In the genomic region with DNA sequence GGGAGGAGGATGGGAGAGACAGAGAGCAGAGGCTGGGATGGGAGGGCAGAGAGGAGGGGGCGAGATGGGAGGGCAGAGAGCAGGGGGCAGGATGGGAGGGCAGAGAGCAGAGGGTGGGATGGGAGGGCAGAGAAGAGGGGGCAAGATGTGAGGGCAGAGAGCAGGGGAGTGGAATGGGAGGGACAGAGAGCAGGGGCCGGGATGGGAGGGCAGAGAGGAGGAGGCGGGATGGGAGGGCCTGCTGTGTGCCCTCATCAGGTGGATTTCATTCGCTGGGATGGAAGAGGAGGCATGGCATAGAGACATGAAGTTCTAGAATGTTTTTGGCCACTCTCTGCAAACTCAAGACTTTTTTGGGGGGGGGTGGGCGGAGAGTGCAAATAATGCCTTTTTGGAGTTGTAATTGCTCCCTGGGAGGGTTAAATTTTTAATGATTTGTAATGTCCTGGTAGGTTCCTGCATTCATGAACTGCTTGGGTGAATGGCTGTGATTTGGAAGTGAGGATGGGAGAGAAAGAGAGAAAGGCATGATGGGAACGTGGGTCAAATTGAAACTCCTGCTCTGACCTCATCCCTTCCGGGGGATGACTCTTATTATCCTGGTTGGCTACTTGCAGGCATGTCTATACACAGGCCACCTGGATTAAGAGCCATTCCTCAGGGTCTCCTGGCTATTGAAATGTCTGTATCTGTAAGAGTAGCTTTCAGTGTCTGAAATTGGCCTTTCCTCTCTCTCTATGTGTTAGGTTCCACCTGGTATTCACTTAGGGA, we compare ENCODE assay signal across 19 cellular contexts.
DNase-seq lines count a peak whose midpoint lies in the region; TF ChIP-seq lines count a peak whose summit lies in the region.
"Had no signal": no experiment of that assay in that cellular context is flagged by ENCODE, and none has a peak within 500 bp of the region (broad histone marks: within the 10 kb centered on the region; RNA-seq: fewer than 3 reads in every experiment).

No MANE protein-coding gene starts in this region.

- H3K9me3 ChIP-seq in AG04450 (ENCODE audit: control insufficient read depth, insufficient read depth, low read length) = no peaks in the 10 kb centered on the region
- no peaks in the 10 kb centered on the region for H3K9me3 ChIP-seq in MG63
- H3K9me3 ChIP-seq: prostate gland, testis had no signal

- H3K36me3 ChIP-seq in MG63 = no peaks in the 10 kb centered on the region
- H3K36me3 ChIP-seq: prostate gland had no signal

- peaks cover 3% of the 10 kb centered on the region for H3K9me3 Mint-ChIP-seq in chondrocyte (ENCODE audit: low read depth)
- no peaks in the 10 kb centered on the region for H3K9me3 Mint-ChIP-seq in osteocyte (ENCODE audit: unreplicated experiment)
- H3K9me3 Mint-ChIP-seq: CD4-positive, alpha-beta T cell had no signal

- CTCF ChIA-PET in AG04450 (lab: Charles Lee) = interaction anchor here (2.7 to 5.7 kb wide), 2 partner anchors 18 kb away, joined by 25 to 68 read pairs; no protein-coding TSS in a partner anchor

- H3K27ac Mint-ChIP-seq in chondrocyte (ENCODE audit: unreplicated experiment) = peak overlapping the region; percentile 69
- peak overlapping the region; percentile 88 for H3K27ac Mint-ChIP-seq in osteocyte (ENCODE audit: unreplicated experiment)
- H3K27ac Mint-ChIP-seq: CD4-positive, alpha-beta T cell had no signal

- H3K27me3 ChIP-seq in AG04450 (ENCODE audit: control insufficient read depth, insufficient read depth, low read length) (no peaks in the 10 kb centered on the region), MG63 (no peaks in the 10 kb centered on the region)
- H3K27me3 ChIP-seq: dorsolateral prefrontal cortex, testis had no signal

- no peaks in the 10 kb centered on the region for H3K36me3 Mint-ChIP-seq in chondrocyte (ENCODE audit: low read depth)
- peaks cover 7% of the 10 kb centered on the region for H3K36me3 Mint-ChIP-seq in osteocyte (ENCODE audit: unreplicated experiment)

- H3K4me3 ChIP-seq in AG04450 (ENCODE audit: low read depth, low read length) (no peak overlapping the region), MG63 (no peak overlapping the region)
- H3K4me3 ChIP-seq: dorsolateral prefrontal cortex, prostate gland, testis had no signal

- H3K27me3 Mint-ChIP-seq in chondrocyte (ENCODE audit: low read depth) (no peaks in the 10 kb centered on the region), osteocyte (ENCODE audit: unreplicated experiment) (no peaks in the 10 kb centered on the region)

- H3K4me3 Mint-ChIP-seq in chondrocyte (ENCODE audit: unreplicated experiment) = no peak overlapping the region
- no peak overlapping the region for H3K4me3 Mint-ChIP-seq in osteocyte (ENCODE audit: unreplicated experiment)
- H3K4me3 Mint-ChIP-seq: CD4-positive, alpha-beta T cell had no signal

- TF ChIP-seq CTCF in AG04450 (IDR thresholded peaks at IDR 0.05; ENCODE audit: low read depth, low read length) (no peak), chondrocyte (IDR thresholded peaks at IDR 0.05) (no peak), osteocyte (IDR thresholded peaks at IDR 0.05) (no peak)

- H3K27ac ChIP-seq in AG04450 (ENCODE audit: low read depth, low read length) = peak overlapping the region; percentile 65
- H3K27ac ChIP-seq: prostate gland, testis had no signal

- DNase-seq in AG04450 (ENCODE audit: low read depth, low spot score) = no peak
- DNase-seq in MG63 = peak; percentile 82
- no peak for DNase-seq in chondrocyte (ENCODE audit: low spot score)
- DNase-seq in osteocyte (ENCODE audit: extremely low spot score, unreplicated experiment) = no peak
- no peak for DNase-seq in stimulated activated CD4-positive, alpha-beta T cell treated with anti-CD3 and anti-CD28 coated beads, Interleukin-4, amount 100 ng/mL, for 4 hours
- DNase-seq in NCI-H82 treated with DMSO at 0.1 percent for 48 hours (lab: John Stamatoyannopoulos, UW; ENCODE audit: unreplicated experiment) = no peak
- DNase-seq in DMS 273 treated with DMSO at 0.1 percent for 48 hours (lab: John Stamatoyannopoulos, UW) = no peak
- no peak for DNase-seq in GM19238 (ENCODE audit: insufficient read length, low spot score)
- DNase-seq: activated gamma-delta T cell treated with Interleukin-2 at 50 U/mL for 16 hours; CD4-positive, alpha-beta T cell; DMS53; erythroblast; MM.1S; NCI-H146; NCI-H526 treated with DMSO at 0.1 percent for 48 hours; T-helper 1 cell; testis had no signal

- H3K4me1 Mint-ChIP-seq in chondrocyte (ENCODE audit: low read depth) (peaks cover 66% of the 10 kb centered on the region), osteocyte (ENCODE audit: unreplicated experiment) (peaks cover 54% of the 10 kb centered on the region)

- POLR2A ChIA-PET in AG04450 (lab: Yijun Ruan, JAX) = no interaction called here
